12 cellular contexts compared by ENCODE assay signal in the genomic region with DNA sequence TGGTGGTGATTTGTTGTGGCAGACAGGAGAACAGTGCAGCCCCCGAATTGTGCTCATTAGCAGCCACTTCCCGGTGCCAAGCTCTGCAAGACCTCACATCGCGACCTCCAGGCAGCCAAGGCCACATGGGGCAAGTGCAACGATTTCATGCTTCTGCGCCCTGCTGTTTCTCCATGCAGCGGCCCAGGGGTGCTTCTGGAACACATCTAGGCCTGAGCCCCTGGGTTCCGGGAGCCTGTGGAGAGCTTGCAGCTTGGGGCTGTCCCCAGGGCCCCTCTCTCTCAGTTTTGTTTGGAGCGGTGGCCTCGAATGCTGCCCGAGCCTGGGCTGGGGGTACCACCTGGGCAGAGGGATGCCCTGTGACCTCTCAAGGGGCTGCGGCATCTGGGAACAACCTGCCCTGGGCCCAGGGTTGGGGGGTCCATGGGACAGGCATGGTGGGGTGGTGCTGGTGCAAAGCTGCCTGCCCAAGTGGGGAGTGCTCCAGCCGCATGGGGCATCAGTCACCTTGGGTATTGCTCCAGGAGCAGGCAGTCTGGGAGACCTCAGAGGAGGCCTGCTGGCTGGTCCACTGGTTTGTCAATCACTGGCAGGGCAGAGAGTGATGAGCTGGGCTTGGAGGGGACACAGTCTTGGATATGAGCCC. TPM values are rescaled to one million over a fixed set of nuclear protein-coding genes. Genes with fewer than 3 reads are reported as not detected.
"Had no signal": no experiment of that assay in that cellular context is flagged by ENCODE, and none has a peak within 500 bp of the region (broad histone marks: within the 10 kb centered on the region; RNA-seq: fewer than 3 reads in every experiment).

No MANE protein-coding gene starts in this region.

- H3K27me3 ChIP-seq: ascending aorta, cardiac muscle cell had no signal

- H2AFZ ChIP-seq: PC-9 had no signal

- H3K9me3 ChIP-seq: ascending aorta had no signal

- H3K4me2 ChIP-seq: PC-9 had no signal

- H3K4me3 Mint-ChIP-seq: activated CD4-positive, alpha-beta memory T cell treated with anti-CD3 and anti-CD28 coated beads, Interleukin-2, amount 10 ng/mL, durations not matched to agents 7 days and 5 days; activated naive CD4-positive, alpha-beta T cell treated with anti-CD3 and anti-CD28 coated beads, Interleukin-2, amount 50 U/mL, for 24 hours; activated naive CD8-positive, alpha-beta T cell treated with anti-CD3 and anti-CD28 coated beads, Interleukin-2, amount 10 ng/mL, durations not matched to agents 7 days and 5 days; activated T-cell treated with anti-CD3 and anti-CD28 coated beads, Interleukin-2, amount 50 U/mL, for 72 hours; activated T-helper 17 cell treated with anti-CD3 and anti-CD28 coated beads, Interleukin-2, amount 50 U/mL, for 72 hours; central memory CD8-positive, alpha-beta T cell had no signal

- H3K36me3 ChIP-seq: cardiac muscle cell, WERI-Rb-1 had no signal

- H3K27ac ChIP-seq: ascending aorta, cardiac muscle cell, PC-9, WERI-Rb-1 had no signal

- H3K36me3 Mint-ChIP-seq: activated naive CD8-positive, alpha-beta T cell treated with anti-CD3 and anti-CD28 coated beads, Interleukin-2, amount 10 ng/mL, durations not matched to agents 7 days and 5 days had no signal

- H3K4me1 Mint-ChIP-seq: activated CD4-positive, alpha-beta memory T cell treated with anti-CD3 and anti-CD28 coated beads, Interleukin-2, amount 10 ng/mL, durations not matched to agents 7 days and 5 days; activated T-helper 17 cell treated with anti-CD3 and anti-CD28 coated beads, Interleukin-2, amount 50 U/mL, for 72 hours had no signal

- H3K4me3 ChIP-seq: ascending aorta, cardiac muscle cell, PC-9 had no signal

- H3K27me3 Mint-ChIP-seq: activated CD4-positive, alpha-beta memory T cell treated with anti-CD3 and anti-CD28 coated beads, Interleukin-2, amount 10 ng/mL, durations not matched to agents 7 days and 5 days; activated naive CD4-positive, alpha-beta T cell treated with anti-CD3 and anti-CD28 coated beads, Interleukin-2, amount 50 U/mL, for 24 hours; activated T-helper 17 cell treated with anti-CD3 and anti-CD28 coated beads, Interleukin-2, amount 50 U/mL, for 72 hours had no signal

- H3K9me3 Mint-ChIP-seq: activated CD4-positive, alpha-beta memory T cell treated with anti-CD3 and anti-CD28 coated beads, Interleukin-2, amount 10 ng/mL, durations not matched to agents 7 days and 5 days; activated naive CD4-positive, alpha-beta T cell treated with anti-CD3 and anti-CD28 coated beads, Interleukin-2, amount 50 U/mL, for 24 hours; activated naive CD8-positive, alpha-beta T cell treated with anti-CD3 and anti-CD28 coated beads, Interleukin-2, amount 10 ng/mL, durations not matched to agents 7 days and 5 days; activated T-cell treated with anti-CD3 and anti-CD28 coated beads, Interleukin-2, amount 50 U/mL, for 72 hours; activated T-helper 17 cell treated with anti-CD3 and anti-CD28 coated beads, Interleukin-2, amount 50 U/mL, for 72 hours; central memory CD8-positive, alpha-beta T cell had no signal

- H3K27ac Mint-ChIP-seq: activated CD4-positive, alpha-beta memory T cell treated with anti-CD3 and anti-CD28 coated beads, Interleukin-2, amount 10 ng/mL, durations not matched to agents 7 days and 5 days; activated naive CD4-positive, alpha-beta T cell treated with anti-CD3 and anti-CD28 coated beads, Interleukin-2, amount 50 U/mL, for 24 hours; activated naive CD8-positive, alpha-beta T cell treated with anti-CD3 and anti-CD28 coated beads, Interleukin-2, amount 10 ng/mL, durations not matched to agents 7 days and 5 days; activated T-cell treated with anti-CD3 and anti-CD28 coated beads, Interleukin-2, amount 50 U/mL, for 72 hours; activated T-helper 17 cell treated with anti-CD3 and anti-CD28 coated beads, Interleukin-2, amount 50 U/mL, for 72 hours had no signal

RNA-seq across cellular contexts. Expression of a gene that starts 55.2 kb away (rescaled TPM):
- total RNA-seq: M059J, Right ventricle myocardium superior had no signal
